Comparison of ENCODE assay signal across 1 cellular context in genomic region chr3:46955801-46956259, GRCh38.
A peak's percentile ranks its signal among the peaks of the same experiment; 100 is the strongest.
TF ChIP-seq lines count a peak whose summit lies in the region.

No MANE protein-coding gene starts in this region.

TF ChIP-seq in K562, 482 proteins besides CTCF, POLR2A, EP300 and RAD21:
- peak; percentile 18; the same call in 1 of the 2 replicates for TF ChIP-seq HMBOX1 (IDR thresholded peaks at IDR 0.05)
- TF ChIP-seq ZNF384 (IDR thresholded peaks at IDR 0.05; ENCODE audit: low read depth, low read length): no peak
